In the genomic region with DNA sequence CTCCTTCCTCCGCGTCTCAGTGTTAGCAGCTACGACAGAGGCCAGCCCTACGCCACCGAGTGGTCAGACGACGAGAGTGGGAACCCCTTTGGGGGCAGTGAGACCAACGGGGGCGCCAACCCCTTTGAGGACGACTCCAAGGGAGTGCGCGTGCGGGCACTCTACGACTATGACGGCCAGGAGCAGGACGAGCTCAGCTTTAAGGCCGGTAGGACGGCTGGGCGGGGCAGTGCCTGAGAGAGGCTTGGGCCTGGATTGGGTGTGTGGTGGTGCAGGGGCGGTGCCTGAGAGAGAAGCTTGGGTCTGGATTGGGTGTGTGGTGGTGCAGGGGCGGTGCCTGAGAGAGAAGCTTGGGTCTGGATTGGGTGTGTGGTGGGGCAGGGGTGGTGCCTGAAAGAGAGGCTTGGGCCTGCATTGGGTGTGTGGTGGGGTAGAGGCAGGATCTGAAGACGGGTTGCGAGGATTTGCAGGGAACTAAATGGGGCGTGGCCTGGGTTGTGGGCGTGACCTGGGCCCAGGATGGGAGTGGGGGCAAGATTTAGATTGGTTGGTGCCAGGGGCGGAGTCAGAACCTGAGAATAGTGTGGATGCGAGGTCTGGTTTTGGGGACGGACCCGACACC, we compare ENCODE assay signal across 9 cellular contexts. TPM values are rescaled to one million over a fixed set of nuclear protein-coding genes. Genes with fewer than 3 reads are reported as not detected.
DNase-seq lines count a peak whose midpoint lies in the region; ATAC-seq lines count a peak whose summit lies in the region.
"Had no signal": no experiment of that assay in that cellular context is flagged by ENCODE, and none has a peak within 500 bp of the region (broad histone marks: within the 10 kb centered on the region; RNA-seq: fewer than 3 reads in every experiment).

No MANE protein-coding gene starts in this region.

- no peaks in the 10 kb centered on the region for H3K36me3 ChIP-seq in SJCRH30

- no peak overlapping the region for H3K4me3 Mint-ChIP-seq in activated CD8-positive, alpha-beta T cell treated with anti-CD3 and anti-CD28 coated beads, Interleukin-2, amount 10 ng/mL, durations not matched to agents 7 days and 5 days
- H3K4me3 Mint-ChIP-seq: T-helper 17 cell had no signal

- DNase-seq in GM19238 (ENCODE audit: insufficient read length, low spot score): peak; percentile 29
- DNase-seq in activated CD8-positive, alpha-beta T cell treated with anti-CD3 and anti-CD28 coated beads, Interleukin-2, amount 10 ng/mL, durations not matched to agents 7 days and 5 days: peak; percentile 26
- DNase-seq in left cardiac atrium: peak; percentile 54
- peak; percentile 32 for DNase-seq in skeletal muscle cell (ENCODE audit: low read depth)
- DNase-seq in SJCRH30: no peak
- DNase-seq in T1000 (lab: John Stamatoyannopoulos, UW): no peak
- no peak for DNase-seq in activated CD8-positive, alpha-beta memory T cell treated with anti-CD3 and anti-CD28 coated beads, Interleukin-2, amount 50 U/mL, for 48 hours
- no peak for DNase-seq in OCI-M2 (lab: John Stamatoyannopoulos, UW; ENCODE audit: unreplicated experiment)

- POLR2A ChIA-PET in activated CD8-positive, alpha-beta T cell treated with anti-CD3 and anti-CD28 coated beads, Interleukin-2, amount 10 ng/mL, durations not matched to agents 7 days and 5 days (lab: Charles Lee): no interaction called here

- H3K9me3 Mint-ChIP-seq in activated CD8-positive, alpha-beta T cell treated with anti-CD3 and anti-CD28 coated beads, Interleukin-2, amount 10 ng/mL, durations not matched to agents 7 days and 5 days (ENCODE audit: insufficient read depth): no peaks in the 10 kb centered on the region

- H3K27ac ChIP-seq in SJCRH30: no peak overlapping the region

- H3K9me3 ChIP-seq in SJCRH30 (replicated peaks): no peaks in the 10 kb centered on the region

- H3K27me3 Mint-ChIP-seq in activated CD8-positive, alpha-beta T cell treated with anti-CD3 and anti-CD28 coated beads, Interleukin-2, amount 10 ng/mL, durations not matched to agents 7 days and 5 days (ENCODE audit: low read depth): no peaks in the 10 kb centered on the region
- H3K27me3 Mint-ChIP-seq: T-helper 17 cell had no signal

- no peak overlapping the region for H3K27ac Mint-ChIP-seq in activated CD8-positive, alpha-beta T cell treated with anti-CD3 and anti-CD28 coated beads, Interleukin-2, amount 10 ng/mL, durations not matched to agents 7 days and 5 days
- H3K27ac Mint-ChIP-seq: T-helper 17 cell had no signal

- H3K36me3 Mint-ChIP-seq in activated CD8-positive, alpha-beta T cell treated with anti-CD3 and anti-CD28 coated beads, Interleukin-2, amount 10 ng/mL, durations not matched to agents 7 days and 5 days (ENCODE audit: low read depth): no peaks in the 10 kb centered on the region

- no peaks in the 10 kb centered on the region for H3K27me3 ChIP-seq in SJCRH30

- peak overlapping the region; percentile 17 for H3K4me3 ChIP-seq in skeletal muscle cell (ENCODE audit: low read depth, low read length)
- H3K4me3 ChIP-seq in SJCRH30: no peak overlapping the region

- intact Hi-C loops in left cardiac atrium (cut with DNase I): loop anchor here in 1 of 2 donors (5.0 kb wide), 1 partner anchor 76 kb away; no protein-coding TSS in a partner anchor

- H3K4me1 ChIP-seq in SJCRH30: no peaks in the 10 kb centered on the region

- ATAC-seq in activated CD8-positive, alpha-beta T cell treated with anti-CD3 and anti-CD28 coated beads, Interleukin-2, amount 10 ng/mL, durations not matched to agents 7 days and 5 days: no peak
- ATAC-seq in left cardiac atrium: peak in 1 of 2 donors; percentile 74
- ATAC-seq: T-helper 17 cell had no signal

- CTCF ChIA-PET in activated CD8-positive, alpha-beta T cell treated with anti-CD3 and anti-CD28 coated beads, Interleukin-2, amount 10 ng/mL, durations not matched to agents 7 days and 5 days (lab: Charles Lee): no interaction called here

- H3K4me1 Mint-ChIP-seq in activated CD8-positive, alpha-beta T cell treated with anti-CD3 and anti-CD28 coated beads, Interleukin-2, amount 10 ng/mL, durations not matched to agents 7 days and 5 days (ENCODE audit: low read depth): peaks cover 7% of the 10 kb centered on the region

RNA-seq across cellular contexts. Expression of gene SPDEF, which starts 24.4 kb away (rescaled TPM):
- total RNA-seq in activated CD8-positive, alpha-beta T cell treated with anti-CD3 and anti-CD28 coated beads, Interleukin-2, amount 10 ng/mL, durations not matched to agents 7 days and 5 days: under 1 TPM in 1 of 2 experiments, not detected in 1; 0.13 TPM
- total RNA-seq in left cardiac atrium: under 1 TPM in 1 of 2 donors, not detected in 1; 0.16 TPM
- total RNA-seq in SJCRH30 (2014; rRNA removed; shearing (Covaris generic)): not detected in 2 replicates

Comparison
In these comparisons a context has a peak if more than half of its experiments do, and no peak if none do; other contexts are left out.
1. DNase-seq: peak in GM19238 (single experiment), activated CD8-positive, alpha-beta T cell treated with anti-CD3 and anti-CD28 coated beads, Interleukin-2, amount 10 ng/mL, durations not matched to agents 7 days and 5 days (single experiment), left cardiac atrium (single experiment) and skeletal muscle cell (single experiment); none in SJCRH30 (0 of 2), T1000 (single experiment), activated CD8-positive, alpha-beta memory T cell treated with anti-CD3 and anti-CD28 coated beads, Interleukin-2, amount 50 U/mL, for 48 hours (single experiment) and OCI-M2 (single experiment).